ENCODE assay signal across 8 cellular contexts in genomic region chr19:16197188-16197621, GRCh38. TPM values are rescaled to one million over a fixed set of nuclear protein-coding genes. Genes with fewer than 3 reads are reported as not detected.
DNase-seq lines count a peak whose midpoint lies in the region; ATAC-seq and TF ChIP-seq lines count a peak whose summit lies in the region.

No MANE protein-coding gene starts in this region.

- H3K9me3 Mint-ChIP-seq in nephron progenitor cell = no peaks in the 10 kb centered on the region

- no peaks in the 10 kb centered on the region for H3K27me3 Mint-ChIP-seq in nephron progenitor cell (ENCODE audit: low read depth, poor library complexity)

- peak overlapping the region; percentile 79 for H3K9ac ChIP-seq in OCI-LY3 (ENCODE audit: low read length)

- H3K4me3 ChIP-seq in OCI-LY3 (ENCODE audit: low read length) = peak overlapping the region; percentile 80

- peaks cover 12% of the 10 kb centered on the region for H3K36me3 ChIP-seq in OCI-LY3 (replicated peaks; ENCODE audit: low read depth, low read length)

- peak overlapping the region; percentile 15; the same call in 1 of the 2 replicates for H2AFZ ChIP-seq in OCI-LY3 (ENCODE audit: low read depth, low read length)

- peak overlapping the region; percentile 96 for H3K4me2 ChIP-seq in OCI-LY3 (ENCODE audit: low read length)

- TF ChIP-seq CTCF in OCI-LY3 (IDR thresholded peaks at IDR 0.05; ENCODE audit: low read depth, low read length) = no peak
- TF ChIP-seq CTCF in nephron progenitor cell (IDR thresholded peaks at IDR 0.05) = no peak

- peaks cover 28% of the 10 kb centered on the region for H3K4me1 Mint-ChIP-seq in nephron progenitor cell

- H3K79me2 ChIP-seq in OCI-LY3 (ENCODE audit: low read length) = peaks cover 41% of the 10 kb centered on the region

- H4K20me1 ChIP-seq in OCI-LY3 (ENCODE audit: insufficient read depth, low read length) = no peaks in the 10 kb centered on the region

- peak overlapping the region; percentile 88 for H3K4me3 Mint-ChIP-seq in nephron progenitor cell

- peak; percentile 7 for ATAC-seq in GM18499 (IDR thresholded peaks at IDR 0.05; ENCODE audit: insufficient read depth, unreplicated experiment)
- ATAC-seq in HG03520 (IDR thresholded peaks at IDR 0.05; ENCODE audit: unreplicated experiment) = no peak

- peaks cover 34% of the 10 kb centered on the region for H3K4me1 ChIP-seq in OCI-LY3 (ENCODE audit: low read length)

- H3K27me3 ChIP-seq in OCI-LY3 (ENCODE audit: low read depth, low read length) = no peaks in the 10 kb centered on the region

- peak; percentile 43 to 67 for DNase-seq in dermis microvascular lymphatic vessel endothelial cell (ENCODE audit: low read depth in 2 of 2)
- no peak for DNase-seq in nephron progenitor cell
- DNase-seq in glomerular visceral epithelial cell (ENCODE audit: extremely low spot score) = no peak
- no peak for DNase-seq in effector CD4-positive, alpha-beta T cell
- DNase-seq in NCI-H1694 treated with DMSO at 0.1 percent for 48 hours (lab: John Stamatoyannopoulos, UW) = no peak

- peaks cover 7% of the 10 kb centered on the region for H3K36me3 Mint-ChIP-seq in nephron progenitor cell (ENCODE audit: low read depth)

- no peaks in the 10 kb centered on the region for H3K9me3 ChIP-seq in OCI-LY3 (ENCODE audit: insufficient read depth, low read length)

- H3K27ac Mint-ChIP-seq in nephron progenitor cell = peak overlapping the region; percentile 90

- H3K27ac ChIP-seq in OCI-LY3 (ENCODE audit: low read length) = peak overlapping the region; percentile 69

RNA-seq across cellular contexts. Expression of gene AP1M1, which starts 0.5 kb away (rescaled TPM):
- 43.9 and 71.2 TPM in 2 replicates for total RNA-seq in dermis microvascular lymphatic vessel endothelial cell

RNA-seq across cellular contexts. Expression of gene FAM32A, which starts 12.0 kb away (rescaled TPM):
- 86.5 and 102 TPM in 2 replicates for total RNA-seq in dermis microvascular lymphatic vessel endothelial cell

RNA-seq across cellular contexts. Expression of gene CIB3, which starts 23.9 kb away (rescaled TPM):
- not detected in 2 replicates for total RNA-seq in dermis microvascular lymphatic vessel endothelial cell

RNA-seq across cellular contexts. Expression of gene HSH2D, which starts 53.7 kb away (rescaled TPM):
- not detected in 2 replicates for total RNA-seq in dermis microvascular lymphatic vessel endothelial cell

Comparison
In these comparisons a context has a peak if more than half of its experiments do, and no peak if none do; other contexts are left out.
1. DNase-seq: peak in dermis microvascular lymphatic vessel endothelial cell (2 of 2); none in nephron progenitor cell (single experiment), glomerular visceral epithelial cell (single experiment), effector CD4-positive, alpha-beta T cell (single experiment) and NCI-H1694 treated with DMSO at 0.1 percent for 48 hours (single experiment).